34 cellular contexts compared by ENCODE assay signal in the genomic region with DNA sequence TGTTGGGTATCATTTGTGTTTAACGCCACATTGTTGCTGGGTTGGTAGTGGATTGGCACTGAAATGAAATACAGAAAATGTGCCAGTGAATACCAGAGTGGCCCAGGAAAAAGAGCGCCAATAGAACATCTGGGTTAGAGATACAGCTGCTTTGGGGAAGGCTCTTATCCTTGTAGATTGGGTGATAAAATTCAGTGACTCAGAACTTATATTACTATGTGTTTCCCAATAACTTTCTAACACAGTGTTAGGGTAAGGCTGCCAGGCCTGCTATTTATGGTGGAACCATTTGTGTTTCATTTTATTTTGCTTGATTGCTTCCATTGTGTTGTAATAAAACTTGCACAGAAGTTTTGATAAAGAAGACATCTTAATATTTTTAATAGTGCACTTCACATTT.
DNase-seq lines count a peak whose midpoint lies in the region; ATAC-seq and TF ChIP-seq lines count a peak whose summit lies in the region.
"Had no signal": no experiment of that assay in that cellular context is flagged by ENCODE, and none has a peak within 500 bp of the region (broad histone marks: within the 10 kb centered on the region; RNA-seq: fewer than 3 reads in every experiment).

No MANE protein-coding gene starts in this region.

- H3K4me3 ChIP-seq in AG10803 (ENCODE audit: low read length) = no peak overlapping the region
- H3K4me3 ChIP-seq: BLaER1 treated with 17β-estradiol and CSF1 and Interleukin-3, amounts not matched to agents 10 nM and 100 nM; cardiac muscle cell; colonic mucosa; heart right ventricle; lower lobe of right lung; prostate gland had no signal

- DNase-seq in AG10803 (ENCODE audit: low read depth) = peak; percentile 75
- peak; percentile 53 for DNase-seq in GM04503 (ENCODE audit: low read depth)
- DNase-seq in M059J (ENCODE audit: low read depth) = peak; percentile 13
- DNase-seq in fibroblast of peridontal ligament (ENCODE audit: extremely low read depth) = peak; percentile 12
- no peak for DNase-seq in stimulated activated naive CD8-positive, alpha-beta T cell treated with anti-CD3 and anti-CD28 coated beads, Interleukin-15, Interleukin-2, amounts not matched to agents 100 U/mL and 50 U/mL, for 24 hours
- no peak for DNase-seq in left lobe of liver (ENCODE audit: low spot score)
- no peak for DNase-seq in cerebellar nuclear complex (lab: John Stamatoyannopoulos, UW)
- no peak for DNase-seq in midbrain (lab: John Stamatoyannopoulos, UW)
- DNase-seq: activated CD4-positive, alpha-beta T cell treated with anti-CD3 and anti-CD28 coated beads, Interleukin-2, amount 50 U/mL, for 4 hours; activated CD8-positive, alpha-beta memory T cell treated with anti-CD3 and anti-CD28 coated beads, Interleukin-2, amount 10 ng/mL, durations not matched to agents 7 days and 5 days; activated gamma-delta T cell; activated naive CD8-positive, alpha-beta T cell treated with anti-CD3 and anti-CD28 coated beads for 36 hours; activated T-cell treated with anti-CD3 and anti-CD28 coated beads, Interleukin-2, amount 50 U/mL, for 4 hours; colonic mucosa; COR-L47; effector CD4-positive, alpha-beta T cell; foreskin keratinocyte; H7; heart right ventricle; kidney glomerular epithelial cell; lower lobe of right lung; natural killer cell; NCI-H2171; nucleus accumbens; OCI-M1; stimulated activated CD4-positive, alpha-beta T cell treated with anti-CD3 and anti-CD28 coated beads, Interleukin-4, amount 100 ng/mL, for 24 hours; substantia nigra; trophoblast cell had no signal

- no peak for TF ChIP-seq CTCF in AG10803 (conservative IDR thresholded peaks at IDR 0.05; ENCODE audit: low read length)

- no peak for ATAC-seq in stimulated activated naive CD8-positive, alpha-beta T cell treated with anti-CD3 and anti-CD28 coated beads, Interleukin-15, Interleukin-2, amounts not matched to agents 100 U/mL and 50 U/mL, for 24 hours
- ATAC-seq in left lobe of liver = no peak
- ATAC-seq: activated CD4-positive, CD25-positive, alpha-beta regulatory T cell treated with anti-CD3 and anti-CD28 coated beads, Interleukin-2, amount 50 U/mL, for 24 hours; activated CD8-positive, alpha-beta memory T cell treated with anti-CD3 and anti-CD28 coated beads, Interleukin-2, amount 10 ng/mL, durations not matched to agents 7 days and 5 days; activated T-cell treated with anti-CD3 and anti-CD28 coated beads, Interleukin-2, amount 50 U/mL, for 4 hours; foreskin keratinocyte; heart right ventricle; lower lobe of right lung; natural killer cell; sciatic nerve; SK-N-SH treated with all-trans-retinoic acid at 6 μM for 48 hours had no signal

Comparison
In these comparisons a context has a peak if more than half of its experiments do, and no peak if none do; other contexts are left out.
1. DNase-seq: peak in AG10803 (single experiment), GM04503 (single experiment), M059J (single experiment) and fibroblast of peridontal ligament (single experiment); none in stimulated activated naive CD8-positive, alpha-beta T cell treated with anti-CD3 and anti-CD28 coated beads, Interleukin-15, Interleukin-2, amounts not matched to agents 100 U/mL and 50 U/mL, for 24 hours (single experiment), left lobe of liver (single experiment), cerebellar nuclear complex (0 of 2) and midbrain (single experiment).